Comparison of ENCODE assay signal across 1 cellular context in genomic region chr12:6570264-6570887, GRCh38.
TF ChIP-seq lines count a peak whose summit lies in the region.

No MANE protein-coding gene starts in this region.

TF ChIP-seq in HepG2, 621 proteins besides CTCF, POLR2A, EP300 and RAD21 (continued from another document and continues in another):
- TF ChIP-seq ZNF646 (CRISPR knock-in tag; IDR thresholded peaks at IDR 0.05) (0 out of 2 replicates have a peak, but pooled peaks have one; percentile 54), KIAA2018 (CRISPR knock-in tag; IDR thresholded peaks at IDR 0.05; ENCODE audit: borderline replicate concordance) (no peak), FOXA3 (CRISPR knock-in tag; IDR thresholded peaks at IDR 0.05) (peak; percentile 18; the same call in 1 of the 2 replicates), ZIK1 (CRISPR knock-in tag; IDR thresholded peaks at IDR 0.05; ENCODE audit: borderline replicate concordance, low read depth) (no peak), SIN3B (IDR thresholded peaks at IDR 0.05; ENCODE audit: low read length) (no peak), ELF1 (CRISPR knock-in tag; IDR thresholded peaks at IDR 0.05) (0 out of 2 replicates have a peak, but pooled peaks have one; percentile 20), IRF2 (CRISPR knock-in tag; IDR thresholded peaks at IDR 0.05) (0 out of 2 replicates have a peak, but pooled peaks have one; percentile 23), ASH2L (IDR thresholded peaks at IDR 0.05; ENCODE audit: insufficient read length, low read depth, low read length) (no peak), PHF20 (CRISPR knock-in tag; IDR thresholded peaks at IDR 0.05) (0 out of 2 replicates have a peak, but pooled peaks have one; percentile 38), FOXO1 (CRISPR knock-in tag; IDR thresholded peaks at IDR 0.05) (no peak), TCF7L2 (IDR thresholded peaks at IDR 0.05; ENCODE audit: low read depth, low read length) (no peak), DNMT3B (CRISPR knock-in tag; conservative IDR thresholded peaks at IDR 0.05) (no peak), KDM1A (CRISPR knock-in tag; IDR thresholded peaks at IDR 0.05) (no peak), GLMP (CRISPR knock-in tag; IDR thresholded peaks at IDR 0.05; ENCODE audit: borderline replicate concordance) (no peak), ZNF710 (CRISPR knock-in tag; IDR thresholded peaks at IDR 0.05; ENCODE audit: borderline replicate concordance) (0 out of 2 replicates have a peak, but pooled peaks have one; percentile 28), ZNF7 (CRISPR knock-in tag; IDR thresholded peaks at IDR 0.05) (no peak), TOE1 (CRISPR knock-in tag; IDR thresholded peaks at IDR 0.05) (no peak), ZNF232 (CRISPR knock-in tag; IDR thresholded peaks at IDR 0.05; ENCODE audit: borderline replicate concordance) (no peak), CHD4 (IDR thresholded peaks at IDR 0.05; ENCODE audit: borderline replicate concordance, low read length) (no peak), ZNF34 (CRISPR knock-in tag; IDR thresholded peaks at IDR 0.05; ENCODE audit: borderline replicate concordance) (no peak), UBTF (CRISPR knock-in tag; IDR thresholded peaks at IDR 0.05) (no peak), ZBTB38 (CRISPR knock-in tag; IDR thresholded peaks at IDR 0.05) (peak; percentile 75; the same call in 1 of the 2 replicates), CHCHD3 (CRISPR knock-in tag; IDR thresholded peaks at IDR 0.05) (no peak), ZNF605 (CRISPR knock-in tag; IDR thresholded peaks at IDR 0.05) (no peak)
- TF ChIP-seq, protein P1, sequence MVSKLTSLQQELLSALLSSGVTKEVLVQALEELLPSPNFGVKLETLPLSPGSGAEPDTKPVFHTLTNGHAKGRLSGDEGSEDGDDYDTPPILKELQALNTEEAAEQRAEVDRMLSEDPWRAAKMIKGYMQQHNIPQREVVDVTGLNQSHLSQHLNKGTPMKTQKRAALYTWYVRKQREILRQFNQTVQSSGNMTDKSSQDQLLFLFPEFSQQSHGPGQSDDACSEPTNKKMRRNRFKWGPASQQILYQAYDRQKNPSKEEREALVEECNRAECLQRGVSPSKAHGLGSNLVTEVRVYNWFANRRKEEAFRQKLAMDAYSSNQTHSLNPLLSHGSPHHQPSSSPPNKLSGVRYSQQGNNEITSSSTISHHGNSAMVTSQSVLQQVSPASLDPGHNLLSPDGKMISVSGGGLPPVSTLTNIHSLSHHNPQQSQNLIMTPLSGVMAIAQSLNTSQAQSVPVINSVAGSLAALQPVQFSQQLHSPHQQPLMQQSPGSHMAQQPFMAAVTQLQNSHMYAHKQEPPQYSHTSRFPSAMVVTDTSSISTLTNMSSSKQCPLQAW (CRISPR knock-in tag; IDR thresholded peaks at IDR 0.05), result peak; percentile 59; the same call in 1 of the 2 replicates
- TF ChIP-seq, protein P2, sequence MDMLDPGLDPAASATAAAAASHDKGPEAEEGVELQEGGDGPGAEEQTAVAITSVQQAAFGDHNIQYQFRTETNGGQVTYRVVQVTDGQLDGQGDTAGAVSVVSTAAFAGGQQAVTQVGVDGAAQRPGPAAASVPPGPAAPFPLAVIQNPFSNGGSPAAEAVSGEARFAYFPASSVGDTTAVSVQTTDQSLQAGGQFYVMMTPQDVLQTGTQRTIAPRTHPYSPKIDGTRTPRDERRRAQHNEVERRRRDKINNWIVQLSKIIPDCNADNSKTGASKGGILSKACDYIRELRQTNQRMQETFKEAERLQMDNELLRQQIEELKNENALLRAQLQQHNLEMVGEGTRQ (IDR thresholded peaks at IDR 0.05; ENCODE audit: low read depth, low read length), result no peak
- TF ChIP-seq, protein P2 (CRISPR knock-in tag; IDR thresholded peaks at IDR 0.05; ENCODE audit: borderline replicate concordance), result no peak
- TF ChIP-seq, protein P3, sequence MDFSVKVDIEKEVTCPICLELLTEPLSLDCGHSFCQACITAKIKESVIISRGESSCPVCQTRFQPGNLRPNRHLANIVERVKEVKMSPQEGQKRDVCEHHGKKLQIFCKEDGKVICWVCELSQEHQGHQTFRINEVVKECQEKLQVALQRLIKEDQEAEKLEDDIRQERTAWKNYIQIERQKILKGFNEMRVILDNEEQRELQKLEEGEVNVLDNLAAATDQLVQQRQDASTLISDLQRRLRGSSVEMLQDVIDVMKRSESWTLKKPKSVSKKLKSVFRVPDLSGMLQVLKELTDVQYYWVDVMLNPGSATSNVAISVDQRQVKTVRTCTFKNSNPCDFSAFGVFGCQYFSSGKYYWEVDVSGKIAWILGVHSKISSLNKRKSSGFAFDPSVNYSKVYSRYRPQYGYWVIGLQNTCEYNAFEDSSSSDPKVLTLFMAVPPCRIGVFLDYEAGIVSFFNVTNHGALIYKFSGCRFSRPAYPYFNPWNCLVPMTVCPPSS (IDR thresholded peaks at IDR 0.05), result no peak
